Comparison of ENCODE assay signal across 24 cellular contexts in genomic region chr3:60266444-60266843, GRCh38.
"Had no signal": no experiment of that assay in that cellular context is flagged by ENCODE, and none has a peak within 500 bp of the region (broad histone marks: within the 10 kb centered on the region; RNA-seq: fewer than 3 reads in every experiment).

No MANE protein-coding gene starts in this region.

- H3K9me3 Mint-ChIP-seq: effector memory CD8-positive, alpha-beta T cell; naive B cell had no signal

- H3K9me3 ChIP-seq: esophagus squamous epithelium, gastrocnemius medialis, heart right ventricle, mucosa of descending colon had no signal

- H3K4me3 ChIP-seq: coronary artery, esophagus squamous epithelium, gastrocnemius medialis, heart right ventricle, left lung, lung, mucosa of descending colon had no signal

- H3K27ac ChIP-seq: coronary artery, epithelial cell of prostate, esophagus squamous epithelium, gastrocnemius medialis, heart right ventricle, left lung had no signal

- H3K4me1 ChIP-seq: esophagus squamous epithelium, gastrocnemius medialis, heart right ventricle, left lung had no signal

- H3K27ac Mint-ChIP-seq: effector memory CD8-positive, alpha-beta T cell; endodermal cell; memory B cell; mesothelial cell of epicardium; naive B cell had no signal

- H3K27me3 Mint-ChIP-seq: effector memory CD8-positive, alpha-beta T cell; naive B cell had no signal

- H3K36me3 ChIP-seq: esophagus squamous epithelium, gastrocnemius medialis, heart right ventricle, left lung had no signal

- H3K27me3 ChIP-seq: esophagus squamous epithelium, gastrocnemius medialis, heart right ventricle, left lung had no signal

- ATAC-seq: effector memory CD8-positive, alpha-beta T cell; esophagus mucosa; gastrocnemius medialis; heart right ventricle; left cardiac atrium; left lung; left ventricle myocardium superior; mucosa of descending colon had no signal

- H3K36me3 Mint-ChIP-seq: memory B cell, mesothelial cell of epicardium, naive B cell had no signal

- H3K4me3 Mint-ChIP-seq: effector memory CD8-positive, alpha-beta T cell; endodermal cell; memory B cell; mesothelial cell of epicardium; naive B cell had no signal

- DNase-seq: effector CD8-positive, alpha-beta T cell; effector memory CD8-positive, alpha-beta T cell; endodermal cell; erythroblast; esophagus squamous epithelium; foreskin fibroblast; foreskin melanocyte; gastrocnemius medialis; glutamatergic neuron; head of caudate nucleus; heart right ventricle; hippocampal formation; left cardiac atrium; left lung; left ventricle myocardium superior; mammary epithelial cell; mucosa of descending colon; naive B cell had no signal
